16 cellular contexts compared by ENCODE assay signal in the genomic region with DNA sequence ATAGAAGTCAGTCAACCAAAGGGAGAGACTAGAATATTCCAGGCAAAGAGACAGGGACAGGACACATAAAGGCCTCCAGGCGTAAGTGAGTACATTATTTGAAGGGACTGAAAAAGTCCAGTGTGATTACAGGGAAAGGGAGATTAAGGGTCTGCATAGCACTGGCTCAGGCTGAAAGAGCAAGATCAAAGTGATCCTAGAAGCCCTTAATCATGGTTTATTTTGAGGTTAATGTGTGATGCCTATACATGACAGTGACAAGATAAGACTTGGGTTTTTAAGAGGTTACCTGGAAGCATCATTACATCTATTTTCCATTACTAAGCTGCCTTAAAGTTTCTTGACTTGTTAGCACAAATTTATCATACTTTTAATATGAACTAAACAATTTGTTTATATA. TPM values are rescaled to one million over a fixed set of nuclear protein-coding genes. Genes with fewer than 3 reads are reported as not detected.
DNase-seq lines count a peak whose midpoint lies in the region; ATAC-seq and TF ChIP-seq lines count a peak whose summit lies in the region.
"Had no signal": no experiment of that assay in that cellular context is flagged by ENCODE, and none has a peak within 500 bp of the region (broad histone marks: within the 10 kb centered on the region; RNA-seq: fewer than 3 reads in every experiment).

No MANE protein-coding gene starts in this region.

- H3K27ac Mint-ChIP-seq in activated T-cell treated with anti-CD3 and anti-CD28 coated beads, Interleukin-2, amount 50 U/mL, for 72 hours: peak overlapping the region; percentile 60
- H3K27ac Mint-ChIP-seq in activated T-cell treated with anti-CD3 and anti-CD28 coated beads, Interleukin-2, amount 50 U/mL, for 24 hours: no peak overlapping the region
- peak overlapping the region; percentile 6 for H3K27ac Mint-ChIP-seq in nephron progenitor cell
- H3K27ac Mint-ChIP-seq: CD8-positive, alpha-beta T cell had no signal

- H3K4me1 Mint-ChIP-seq in activated T-cell treated with anti-CD3 and anti-CD28 coated beads, Interleukin-2, amount 50 U/mL, for 72 hours (ENCODE audit: low read depth): peaks cover 10% of the 10 kb centered on the region
- H3K4me1 Mint-ChIP-seq in activated T-cell treated with anti-CD3 and anti-CD28 coated beads, Interleukin-2, amount 50 U/mL, for 24 hours (ENCODE audit: low read depth): peaks cover 12% of the 10 kb centered on the region
- no peaks in the 10 kb centered on the region for H3K4me1 Mint-ChIP-seq in nephron progenitor cell

- ATAC-seq in activated T-cell treated with anti-CD3 and anti-CD28 coated beads, Interleukin-2, amount 50 U/mL, for 72 hours (replicated peaks in 1 of 2): peak in 1 of 2 donors; percentile 45
- ATAC-seq: CD8-positive, alpha-beta T cell had no signal

- no peak for TF ChIP-seq CTCF in nephron progenitor cell (IDR thresholded peaks at IDR 0.05)

- no peak for DNase-seq in activated T-cell treated with anti-CD3 and anti-CD28 coated beads, Interleukin-2, amount 50 U/mL, for 72 hours
- DNase-seq in activated T-cell treated with anti-CD3 and anti-CD28 coated beads, Interleukin-2, amount 50 U/mL, for 24 hours: no peak
- DNase-seq in ELF-1 (ENCODE audit: low read depth, low spot score) (peak; percentile 5), OCI-M1 (lab: John Stamatoyannopoulos, UW) (peak; percentile 17), nephron progenitor cell (no peak), 8988T (no peak), RKO (ENCODE audit: low spot score) (no peak)
- DNase-seq: CD8-positive, alpha-beta T cell; DMS53; EL; GM23248; NCI-H1417; NCI-H187; NCI-H2107; NCI-H510A treated with DMSO at 0.1 percent for 48 hours had no signal

- no peaks in the 10 kb centered on the region for H3K27me3 Mint-ChIP-seq in activated T-cell treated with anti-CD3 and anti-CD28 coated beads, Interleukin-2, amount 50 U/mL, for 72 hours (ENCODE audit: low read depth)
- no peaks in the 10 kb centered on the region for H3K27me3 Mint-ChIP-seq in activated T-cell treated with anti-CD3 and anti-CD28 coated beads, Interleukin-2, amount 50 U/mL, for 24 hours
- H3K27me3 Mint-ChIP-seq in nephron progenitor cell (ENCODE audit: low read depth, poor library complexity): no peaks in the 10 kb centered on the region

- H3K36me3 Mint-ChIP-seq in activated T-cell treated with anti-CD3 and anti-CD28 coated beads, Interleukin-2, amount 50 U/mL, for 72 hours (ENCODE audit: insufficient read depth in 2 of 2): peaks cover 9 to 26% of the 10 kb centered on the region in 2 donors
- H3K36me3 Mint-ChIP-seq in activated T-cell treated with anti-CD3 and anti-CD28 coated beads, Interleukin-2, amount 50 U/mL, for 24 hours (ENCODE audit: low read depth): peaks cover 56% of the 10 kb centered on the region
- H3K36me3 Mint-ChIP-seq in nephron progenitor cell (ENCODE audit: low read depth): peaks cover 34% of the 10 kb centered on the region

- H3K4me3 Mint-ChIP-seq in activated T-cell treated with anti-CD3 and anti-CD28 coated beads, Interleukin-2, amount 50 U/mL, for 72 hours: no peak overlapping the region
- H3K4me3 Mint-ChIP-seq in activated T-cell treated with anti-CD3 and anti-CD28 coated beads, Interleukin-2, amount 50 U/mL, for 24 hours: no peak overlapping the region
- no peak overlapping the region for H3K4me3 Mint-ChIP-seq in nephron progenitor cell
- H3K4me3 Mint-ChIP-seq: CD8-positive, alpha-beta T cell had no signal

- peaks cover 3 to 4% of the 10 kb centered on the region in 2 donors for H3K9me3 Mint-ChIP-seq in activated T-cell treated with anti-CD3 and anti-CD28 coated beads, Interleukin-2, amount 50 U/mL, for 72 hours
- peaks cover 11% of the 10 kb centered on the region for H3K9me3 Mint-ChIP-seq in activated T-cell treated with anti-CD3 and anti-CD28 coated beads, Interleukin-2, amount 50 U/mL, for 24 hours
- peaks cover 29% of the 10 kb centered on the region for H3K9me3 Mint-ChIP-seq in nephron progenitor cell

RNA-seq across cellular contexts. Expression of gene LMBRD2, which starts 25.8 kb away (rescaled TPM):
- 10 to 100 TPM; 15.8 to 17.6 TPM for total RNA-seq in activated T-cell treated with anti-CD3 and anti-CD28 coated beads, Interleukin-2, amount 50 U/mL, for 72 hours

RNA-seq across cellular contexts. Expression of gene SKP2, which starts 26.0 kb away (rescaled TPM):
- 10 to 100 TPM; 25.3 to 36.8 TPM for total RNA-seq in activated T-cell treated with anti-CD3 and anti-CD28 coated beads, Interleukin-2, amount 50 U/mL, for 72 hours

RNA-seq across cellular contexts. Expression of gene UGT3A2, which starts 59.2 kb away (rescaled TPM):
- total RNA-seq in activated T-cell treated with anti-CD3 and anti-CD28 coated beads, Interleukin-2, amount 50 U/mL, for 72 hours: not detected
- total RNA-seq: CD8-positive, alpha-beta T cell; GM23248; HT-29 had no signal

Comparison
In these comparisons a context has a peak if more than half of its experiments do, and no peak if none do; other contexts are left out.
1. DNase-seq: peak in ELF-1 (single experiment) and OCI-M1 (single experiment); none in activated T-cell treated with anti-CD3 and anti-CD28 coated beads, Interleukin-2, amount 50 U/mL, for 72 hours (0 of 2), activated T-cell treated with anti-CD3 and anti-CD28 coated beads, Interleukin-2, amount 50 U/mL, for 24 hours (single experiment), nephron progenitor cell (single experiment), 8988T (single experiment) and RKO (single experiment).